In the genomic region with DNA sequence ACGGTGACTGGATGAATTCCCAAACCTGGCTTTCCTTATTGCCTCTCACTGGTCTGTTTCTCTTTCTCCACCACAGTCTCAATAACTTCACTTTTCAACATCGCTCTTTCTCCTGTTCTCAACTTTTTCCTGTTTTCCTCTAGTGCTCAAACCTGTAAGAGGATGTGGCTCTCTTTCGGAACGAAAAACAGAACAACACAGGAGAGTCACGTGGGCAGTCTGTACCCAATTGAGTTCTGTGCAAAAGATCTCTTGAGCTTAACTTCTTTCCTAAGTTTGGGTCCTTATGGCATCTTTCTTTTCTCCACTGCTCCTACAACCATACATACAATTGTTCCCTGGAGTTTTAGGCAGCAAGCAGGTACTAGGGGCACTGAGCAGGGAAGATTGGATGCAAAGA, we compare ENCODE assay signal across 13 cellular contexts. TPM values are rescaled to one million over a fixed set of nuclear protein-coding genes. Genes with fewer than 3 reads are reported as not detected.
A peak's percentile ranks its signal among the peaks of the same experiment; 100 is the strongest.
DNase-seq lines count a peak whose midpoint lies in the region; ATAC-seq and TF ChIP-seq lines count a peak whose summit lies in the region.
"Had no signal": no experiment of that assay in that cellular context is flagged by ENCODE, and none has a peak within 500 bp of the region (broad histone marks: within the 10 kb centered on the region; RNA-seq: fewer than 3 reads in every experiment).

No MANE protein-coding gene starts in this region.

- H3K36me3 ChIP-seq in HCT116 (ENCODE audit: control insufficient read depth in 1 of 2, insufficient read depth in 2 of 2, low read length in 2 of 2) (no peaks in the 10 kb centered on the region), WERI-Rb-1 (no peaks in the 10 kb centered on the region)
- H3K36me3 ChIP-seq: esophagus squamous epithelium had no signal

- peak overlapping the region; percentile 23 to 80 for H3K27ac Mint-ChIP-seq in activated naive CD4-positive, alpha-beta T cell treated with anti-CD3 and anti-CD28 coated beads, Interleukin-2, amount 50 U/mL, for 72 hours
- H3K27ac Mint-ChIP-seq in nephron progenitor cell = peak overlapping the region; percentile 17

- CTCF ChIA-PET in HCT116 (lab: Charles Lee) = no interaction called here

- DNase-seq in HCT116 (ENCODE audit: low read depth, low spot score) = no peak
- DNase-seq in activated naive CD4-positive, alpha-beta T cell treated with anti-CD3 and anti-CD28 coated beads, Interleukin-2, amount 50 U/mL, for 72 hours (ENCODE audit: low spot score in 2 of 2) = no peak
- no peak for DNase-seq in nephron progenitor cell
- no peak for DNase-seq in SK-N-DZ (ENCODE audit: low spot score)
- no peak for DNase-seq in OCI-M1 (lab: John Stamatoyannopoulos, UW)
- DNase-seq in WERI-Rb-1 = no peak
- DNase-seq: caudate nucleus, esophagus squamous epithelium, IMR-90, NCI-H2107, T-helper 9 cell had no signal

- H3K9me3 ChIP-seq in HCT116 (ENCODE audit: control insufficient read depth in 1 of 2, insufficient read depth in 1 of 2, low read depth in 1 of 2, low read length in 2 of 2) = no peaks in the 10 kb centered on the region
- H3K9me3 ChIP-seq in WERI-Rb-1 (ENCODE audit: severe bottlenecking) = no peaks in the 10 kb centered on the region
- H3K9me3 ChIP-seq: esophagus squamous epithelium had no signal

- no peaks in the 10 kb centered on the region for H3K27me3 ChIP-seq in HCT116 (ENCODE audit: insufficient read depth, low read length)
- no peaks in the 10 kb centered on the region for H3K27me3 ChIP-seq in WERI-Rb-1 (ENCODE audit: insufficient read depth, low read depth, severe bottlenecking)
- H3K27me3 ChIP-seq: esophagus squamous epithelium had no signal

- peaks cover 0 to 6% of the 10 kb centered on the region in 2 donors for H3K36me3 Mint-ChIP-seq in activated naive CD4-positive, alpha-beta T cell treated with anti-CD3 and anti-CD28 coated beads, Interleukin-2, amount 50 U/mL, for 72 hours
- H3K36me3 Mint-ChIP-seq in nephron progenitor cell (ENCODE audit: low read depth) = no peaks in the 10 kb centered on the region

- peak overlapping the region in 1 of 2 experiments; percentile 33; a peak in 2 of 4 replicates for H3K4me3 ChIP-seq in HCT116 (replicated peaks in 1 of 2; ENCODE audit: low read depth in 1 of 2, low read length in 2 of 2)
- H3K4me3 ChIP-seq in WERI-Rb-1 (ENCODE audit: low read depth, low read length) = no peak overlapping the region
- H3K4me3 ChIP-seq: esophagus squamous epithelium had no signal

- BruUV-seq in HCT116 (replicated peaks; lab: Mats Ljungman, UMichigan) = no TSS peak

- peaks cover 0 to 37% of the 10 kb centered on the region in 2 experiments; a peak in 2 of 4 replicates for H3K4me1 ChIP-seq in HCT116 (ENCODE audit: control insufficient read depth in 1 of 2, insufficient read depth in 2 of 2, low read length in 2 of 2)
- H3K4me1 ChIP-seq: esophagus squamous epithelium had no signal

- H3K4me3 Mint-ChIP-seq in nephron progenitor cell = no peak overlapping the region

- POLR2A ChIA-PET in HCT116 (lab: Charles Lee) = no interaction called here

- RAD21 ChIA-PET in HCT116 (lab: Charles Lee; ENCODE audit: low non-redundant PET in 1 of 2, low total read pairs in 2 of 2, uncharacterized antibody in 2 of 2, unreplicated experiment in 2 of 2) = no interaction called here

- peaks cover 19% of the 10 kb centered on the region for H3K4me1 Mint-ChIP-seq in nephron progenitor cell

- no peak overlapping the region for H3K9ac ChIP-seq in HCT116 (ENCODE audit: low read length)

- no peaks in the 10 kb centered on the region for H4K20me1 ChIP-seq in HCT116 (ENCODE audit: insufficient read depth)

- peak; percentile 68 for ATAC-seq in GM18498 (IDR thresholded peaks at IDR 0.05; ENCODE audit: unreplicated experiment)
- ATAC-seq in HCT116 = peak; percentile 33; the same call in 1 of the 2 replicates
- ATAC-seq in activated naive CD4-positive, alpha-beta T cell treated with anti-CD3 and anti-CD28 coated beads, Interleukin-2, amount 50 U/mL, for 72 hours = peak; percentile 43 to 49

- TF ChIP-seq CTCF in HCT116 (IDR thresholded peaks at IDR 0.05 in 2 of 3, conservative IDR thresholded peaks at IDR 0.05 in 1 of 3; ENCODE audit: borderline replicate concordance in 1 of 3, insufficient read depth in 1 of 3, low read depth in 2 of 3, low read length in 2 of 3) = no peak
- no peak for TF ChIP-seq CTCF in nephron progenitor cell (IDR thresholded peaks at IDR 0.05)
- TF ChIP-seq CTCF in WERI-Rb-1 (IDR thresholded peaks at IDR 0.05; ENCODE audit: low read depth, low read length) = no peak

- H3K9me2 ChIP-seq in HCT116 (ENCODE audit: insufficient read depth) = no peaks in the 10 kb centered on the region

- no peaks in the 10 kb centered on the region for H3K79me2 ChIP-seq in HCT116 (ENCODE audit: insufficient read depth, low read length)

- H3K27ac ChIP-seq in HCT116 (ENCODE audit: low read depth, low read length) (no peak overlapping the region), WERI-Rb-1 (no peak overlapping the region)
- H3K27ac ChIP-seq: esophagus squamous epithelium had no signal

- H2AFZ ChIP-seq in HCT116 (ENCODE audit: low read depth, low read length, poor library complexity, severe bottlenecking) = peak overlapping the region; percentile 39

- peaks cover 4% of the 10 kb centered on the region for H3K27me3 Mint-ChIP-seq in nephron progenitor cell (ENCODE audit: low read depth, poor library complexity)

- intact Hi-C loops in HCT116 (cut with micrococcal nuclease) = no loop called here

- peak overlapping the region; percentile 68 for H3K4me2 ChIP-seq in HCT116 (ENCODE audit: low read length)

- H3K9me3 Mint-ChIP-seq in activated naive CD4-positive, alpha-beta T cell treated with anti-CD3 and anti-CD28 coated beads, Interleukin-2, amount 50 U/mL, for 72 hours = peaks cover 5 to 11% of the 10 kb centered on the region in 2 donors
- H3K9me3 Mint-ChIP-seq in nephron progenitor cell = no peaks in the 10 kb centered on the region

- TF ChIP-seq RAD21 in HCT116 (IDR thresholded peaks at IDR 0.05; ENCODE audit: low read depth) = no peak

- TF ChIP-seq POLR2A in HCT116 (IDR thresholded peaks at IDR 0.05; ENCODE audit: borderline replicate concordance, extremely low read depth, insufficient read depth, insufficient read length) = no peak

TF ChIP-seq in HCT116, 20 proteins besides CTCF, POLR2A, EP300 and RAD21 (continues in another document):
- no peak for TF ChIP-seq SP1 (IDR thresholded peaks at IDR 0.05; ENCODE audit: low read depth)
- TF ChIP-seq EZH2 (IDR thresholded peaks at IDR 0.05) = no peak
- TF ChIP-seq SIN3A (IDR thresholded peaks at IDR 0.05; ENCODE audit: low read depth) = no peak
- TF ChIP-seq JUND (IDR thresholded peaks at IDR 0.05) = no peak
- TF ChIP-seq ZNF274 (IDR thresholded peaks at IDR 0.05; ENCODE audit: low read depth, low read length) = no peak
- no peak for TF ChIP-seq TCF7L2 (IDR thresholded peaks at IDR 0.05; ENCODE audit: borderline replicate concordance, extremely low read depth, insufficient read depth, insufficient read length)
- TF ChIP-seq CEBPB (IDR thresholded peaks at IDR 0.05; ENCODE audit: low read depth) = no peak
- TF ChIP-seq ELF1 (IDR thresholded peaks at IDR 0.05; ENCODE audit: borderline replicate concordance, low read depth) = no peak
- no peak for TF ChIP-seq YY1 (IDR thresholded peaks at IDR 0.05; ENCODE audit: extremely low read depth, insufficient replicate concordance, low read depth, low read length)
- no peak for TF ChIP-seq ZFX (IDR thresholded peaks at IDR 0.05)
- TF ChIP-seq, protein P1, sequence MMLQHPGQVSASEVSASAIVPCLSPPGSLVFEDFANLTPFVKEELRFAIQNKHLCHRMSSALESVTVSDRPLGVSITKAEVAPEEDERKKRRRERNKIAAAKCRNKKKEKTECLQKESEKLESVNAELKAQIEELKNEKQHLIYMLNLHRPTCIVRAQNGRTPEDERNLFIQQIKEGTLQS (IDR thresholded peaks at IDR 0.05) = no peak
- TF ChIP-seq, protein P2, sequence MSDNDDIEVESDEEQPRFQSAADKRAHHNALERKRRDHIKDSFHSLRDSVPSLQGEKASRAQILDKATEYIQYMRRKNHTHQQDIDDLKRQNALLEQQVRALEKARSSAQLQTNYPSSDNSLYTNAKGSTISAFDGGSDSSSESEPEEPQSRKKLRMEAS (IDR thresholded peaks at IDR 0.05) = no peak
- TF ChIP-seq EGR1 (IDR thresholded peaks at IDR 0.05; ENCODE audit: low read depth) = no peak

RNA-seq across cellular contexts. Expression of a gene that starts 8.9 kb away (rescaled TPM):
- total RNA-seq in HCT116 (2021; ENCODE audit: unreplicated experiment) = not detected
- polyA plus RNA-seq in HCT116 (2012) = 0.08 TPM in 1 of 2 replicates, not detected in the other
- under 1 TPM; 0.72 to 0.96 TPM for total RNA-seq in activated naive CD4-positive, alpha-beta T cell treated with anti-CD3 and anti-CD28 coated beads, Interleukin-2, amount 50 U/mL, for 72 hours
- polyA plus RNA-seq in SK-N-DZ (2014; cell fraction: cytosol; rRNA removed) = not detected in 2 replicates
- polyA plus RNA-seq in SK-N-DZ (2014; cell fraction: nucleus; rRNA removed) = not detected in 2 replicates
- total RNA-seq: IMR-90, OCI-LY7 had no signal
- polyA plus RNA-seq: IMR-90 had no signal

RNA-seq across cellular contexts. Expression of a gene that starts 58.8 kb away (rescaled TPM):
- 0.07 TPM for total RNA-seq in HCT116 (2021; ENCODE audit: unreplicated experiment)
- polyA plus RNA-seq in HCT116 (2012) = 0.04 TPM in 2 replicates
- total RNA-seq in activated naive CD4-positive, alpha-beta T cell treated with anti-CD3 and anti-CD28 coated beads, Interleukin-2, amount 50 U/mL, for 72 hours = 10 to 100 TPM; 34.4 to 52.2 TPM
- 0.10 TPM in 1 of 2 replicates, not detected in the other for polyA plus RNA-seq in SK-N-DZ (2014; cell fraction: cytosol; rRNA removed)
- 0.05 TPM in 1 of 2 replicates, not detected in the other for polyA plus RNA-seq in SK-N-DZ (2014; cell fraction: nucleus; rRNA removed)

Comparison
In these comparisons a context has a peak if more than half of its experiments do, and no peak if none do; other contexts are left out.
1. RNA of a gene that starts 58.8 kb away (total RNA-seq): 34.4 to 52.2 TPM in activated naive CD4-positive, alpha-beta T cell treated with anti-CD3 and anti-CD28 coated beads, Interleukin-2, amount 50 U/mL, for 72 hours; 0.07 TPM in HCT116 (single experiment); every median in the first group is over 10 times any median in the second.
2. Peak in every context shown above with its lines, with median percentiles within 50 percentile points of each other: ATAC-seq.